Comparison of ENCODE assay signal across 8 cellular contexts in genomic region chr10:94363251-94363565, GRCh38. TPM values are rescaled to one million over a fixed set of nuclear protein-coding genes. Genes with fewer than 3 reads are reported as not detected.
DNase-seq lines count a peak whose midpoint lies in the region; ATAC-seq, FAIRE-seq and TF ChIP-seq lines count a peak whose summit lies in the region.

No MANE protein-coding gene starts in this region.

- H3K27me3 Mint-ChIP-seq in activated T-helper 2 cell treated with anti-CD3 and anti-CD28 coated beads, Interferon-gamma antibody, Interleukin-2, Interleukin-4, amounts not matched to agents 10 μg/mL and 5 μg/mL and 100 μg/mL, durations not matched to agents 14 hours and 24 hours and 36 hours (ENCODE audit: low read depth), result peaks cover 13% of the 10 kb centered on the region

- H3K36me3 ChIP-seq in kidney (ENCODE audit: control insufficient read depth in 1 of 2, insufficient read depth in 2 of 2, low read length in 2 of 2) (peaks cover 0 to 5% of the 10 kb centered on the region in 2 donors), tibial nerve (peaks cover 0 to 13% (median 0%) of the 10 kb centered on the region in 3 donors)

- peaks cover 0 to 7% of the 10 kb centered on the region in 2 donors for H3K4me1 ChIP-seq in kidney (ENCODE audit: control insufficient read depth in 1 of 2, insufficient read depth in 1 of 2, low read depth in 1 of 2, low read length in 2 of 2)
- H3K4me1 ChIP-seq in tibial nerve, result peaks cover 0 to 34% (median 14%) of the 10 kb centered on the region in 4 donors

- H3K36me3 Mint-ChIP-seq in activated T-helper 2 cell treated with anti-CD3 and anti-CD28 coated beads, Interferon-gamma antibody, Interleukin-2, Interleukin-4, amounts not matched to agents 10 μg/mL and 5 μg/mL and 100 μg/mL, durations not matched to agents 14 hours and 24 hours and 36 hours (ENCODE audit: low read depth), result peaks cover 29% of the 10 kb centered on the region

- intact Hi-C loops in activated T-helper 2 cell treated with anti-CD3 and anti-CD28 coated beads, Interferon-gamma antibody, Interleukin-2, Interleukin-4, amounts not matched to agents 10 μg/mL and 5 μg/mL and 100 μg/mL, durations not matched to agents 14 hours and 24 hours and 36 hours (cut with micrococcal nuclease), result loop anchor here (2.0 to 5.0 kb wide), 3 partner anchors 40 to 184 kb away; partner anchors contain the start of genes HELLS and TBC1D12
- intact Hi-C loops in kidney (cut with DNase I), result no loop called here

- peak; percentile 12 for ATAC-seq in HG02870 (IDR thresholded peaks at IDR 0.05; ENCODE audit: unreplicated experiment)
- ATAC-seq in HG02623 (IDR thresholded peaks at IDR 0.05; ENCODE audit: unreplicated experiment), result no peak

- H3K4me3 ChIP-seq in GM12864 (ENCODE audit: low read depth, low read length) (peak overlapping the region; percentile 77; the same call in 1 of the 2 replicates), kidney (ENCODE audit: low read length in 2 of 2) (peak overlapping the region; percentile 70 to 75), tibial nerve (peak overlapping the region; percentile 40 to 79 (median 68))

- peak overlapping the region; percentile 95 for H3K4me3 Mint-ChIP-seq in activated T-helper 2 cell treated with anti-CD3 and anti-CD28 coated beads, Interferon-gamma antibody, Interleukin-2, Interleukin-4, amounts not matched to agents 10 μg/mL and 5 μg/mL and 100 μg/mL, durations not matched to agents 14 hours and 24 hours and 36 hours (ENCODE audit: low read depth)

- no peak for TF ChIP-seq POLR2A in tibial nerve (IDR thresholded peaks at IDR 0.05)

- H3K9me3 Mint-ChIP-seq in activated T-helper 2 cell treated with anti-CD3 and anti-CD28 coated beads, Interferon-gamma antibody, Interleukin-2, Interleukin-4, amounts not matched to agents 10 μg/mL and 5 μg/mL and 100 μg/mL, durations not matched to agents 14 hours and 24 hours and 36 hours, result no peaks in the 10 kb centered on the region

- no peak for TF ChIP-seq CTCF in GM12864 (IDR thresholded peaks at IDR 0.05; ENCODE audit: low read depth, low read length, missing control alignments)
- TF ChIP-seq CTCF in kidney (IDR thresholded peaks at IDR 0.05; ENCODE audit: borderline replicate concordance, extremely low read depth, insufficient read depth), result no peak
- TF ChIP-seq CTCF in tibial nerve (IDR thresholded peaks at IDR 0.05), result peak in 1 of 5 experiments; percentile 29

- 36 to 40% methylated on average over 8 of the region's 8 CpGs for WGBS in tibial nerve, 2 donors

- H3K4me1 Mint-ChIP-seq in activated T-helper 2 cell treated with anti-CD3 and anti-CD28 coated beads, Interferon-gamma antibody, Interleukin-2, Interleukin-4, amounts not matched to agents 10 μg/mL and 5 μg/mL and 100 μg/mL, durations not matched to agents 14 hours and 24 hours and 36 hours (ENCODE audit: low read depth), result peaks cover 19% of the 10 kb centered on the region

- H3K27ac ChIP-seq in kidney (ENCODE audit: low read depth in 2 of 2, low read length in 2 of 2) (no peak overlapping the region), tibial nerve (peak overlapping the region in 2 of 4 donors; percentile 80 to 82)

- no peak for TF ChIP-seq EP300 in tibial nerve (IDR thresholded peaks at IDR 0.05)

- no peak for FAIRE-seq in kidney (lab: Jason Lieb, UNC)
- no peak for FAIRE-seq in urothelium cell line (lab: Jason Lieb, UNC)

- H3K9me3 ChIP-seq in kidney (ENCODE audit: control insufficient read depth in 1 of 2, low read length in 2 of 2) (no peaks in the 10 kb centered on the region), tibial nerve (no peaks in the 10 kb centered on the region)

- H3K9ac ChIP-seq in kidney (ENCODE audit: low read length in 2 of 2), result peak overlapping the region; percentile 57 to 67

- no peaks in the 10 kb centered on the region for H3K27me3 ChIP-seq in tibial nerve

- no peak overlapping the region for H3K27ac Mint-ChIP-seq in activated T-helper 2 cell treated with anti-CD3 and anti-CD28 coated beads, Interferon-gamma antibody, Interleukin-2, Interleukin-4, amounts not matched to agents 10 μg/mL and 5 μg/mL and 100 μg/mL, durations not matched to agents 14 hours and 24 hours and 36 hours

- DNase-seq in GM12864 (ENCODE audit: low read depth) (no peak), kidney (no peak), tibial nerve (ENCODE audit: low spot score in 2 of 2) (no peak), urothelium cell line (ENCODE audit: low spot score) (no peak)
- DNase-seq in activated T-helper 2 cell treated with anti-CD3 and anti-CD28 coated beads, Interferon-gamma antibody, Interleukin-2, Interleukin-4, amounts not matched to agents 10 μg/mL and 5 μg/mL and 100 μg/mL, durations not matched to agents 14 hours and 24 hours and 36 hours (ENCODE audit: low spot score), result no peak
- DNase-seq in effector CD4-positive, alpha-beta T cell, result no peak

RNA-seq across cellular contexts. Expression of gene NOC3L, which starts 0.5 kb away (rescaled TPM):
- total RNA-seq in activated T-helper 2 cell treated with anti-CD3 and anti-CD28 coated beads, Interferon-gamma antibody, Interleukin-2, Interleukin-4, amounts not matched to agents 10 μg/mL and 5 μg/mL and 100 μg/mL, durations not matched to agents 14 hours and 24 hours and 36 hours, result 41.2 and 43.6 TPM in 2 replicates
- total RNA-seq in kidney, result 17.7 TPM
- polyA plus RNA-seq in kidney (ENCODE audit: insufficient read depth, low read depth, low replicate concordance), result 6.0 TPM
- total RNA-seq in tibial nerve, result 10 to 100 TPM; 20.6 to 27.4 (median 25.9) TPM

RNA-seq across cellular contexts. Expression of gene TBC1D12, which starts 39.1 kb away (rescaled TPM):
- 0.85 and 1.4 TPM in 2 replicates for total RNA-seq in activated T-helper 2 cell treated with anti-CD3 and anti-CD28 coated beads, Interferon-gamma antibody, Interleukin-2, Interleukin-4, amounts not matched to agents 10 μg/mL and 5 μg/mL and 100 μg/mL, durations not matched to agents 14 hours and 24 hours and 36 hours
- total RNA-seq in kidney (13.1 TPM), tibial nerve (10 to 100 TPM; 30.0 to 36.0 (median 32.9) TPM)
- polyA plus RNA-seq in kidney (ENCODE audit: insufficient read depth, low read depth, low replicate concordance), result 4.4 TPM
